In genomic region chr17:73404246-73404645, GRCh38 we compare ENCODE assay signal across 21 cellular contexts.
DNase-seq lines count a peak whose midpoint lies in the region; ATAC-seq and FAIRE-seq lines count a peak whose summit lies in the region.
"Had no signal": no experiment of that assay in that cellular context is flagged by ENCODE, and none has a peak within 500 bp of the region (broad histone marks: within the 10 kb centered on the region; RNA-seq: fewer than 3 reads in every experiment).

No MANE protein-coding gene starts in this region.

- H3K9me3 Mint-ChIP-seq in stimulated activated memory B cell treated with anti-CD40 and anti-IgM and Interleukin-4, amounts not matched to agents 10 μg/mL and 1 μg/mL and 100 μg/mL, for 72 hours = no peaks in the 10 kb centered on the region
- H3K9me3 Mint-ChIP-seq: CD4-positive, alpha-beta T cell; T-cell had no signal

- ATAC-seq in stimulated activated memory B cell treated with anti-CD40 and anti-IgM and Interleukin-4, amounts not matched to agents 10 μg/mL and 1 μg/mL and 100 μg/mL, for 72 hours = no peak
- ATAC-seq: PC-3, T-cell had no signal

- H3K27ac Mint-ChIP-seq in stimulated activated memory B cell treated with anti-CD40 and anti-IgM and Interleukin-4, amounts not matched to agents 10 μg/mL and 1 μg/mL and 100 μg/mL, for 72 hours = no peak overlapping the region
- H3K27ac Mint-ChIP-seq: CD4-positive, alpha-beta T cell; T-cell had no signal

- H3K27me3 Mint-ChIP-seq in stimulated activated memory B cell treated with anti-CD40 and anti-IgM and Interleukin-4, amounts not matched to agents 10 μg/mL and 1 μg/mL and 100 μg/mL, for 72 hours = no peaks in the 10 kb centered on the region
- H3K27me3 Mint-ChIP-seq: CD4-positive, alpha-beta T cell had no signal

- H3K4me3 Mint-ChIP-seq in stimulated activated memory B cell treated with anti-CD40 and anti-IgM and Interleukin-4, amounts not matched to agents 10 μg/mL and 1 μg/mL and 100 μg/mL, for 72 hours = no peak overlapping the region
- H3K4me3 Mint-ChIP-seq: CD4-positive, alpha-beta T cell; T-cell had no signal

- DNase-seq in SHP77 (lab: John Stamatoyannopoulos, UW) = peak; percentile 88 to 89
- no peak for DNase-seq in SHP77 treated with DMSO at 0.1 percent for 48 hours (lab: John Stamatoyannopoulos, UW)
- DNase-seq in HTR-8/SVneo (ENCODE audit: insufficient read length, low spot score) = no peak
- DNase-seq in NCI-H69 (lab: John Stamatoyannopoulos, UW) = peak; percentile 62
- no peak for DNase-seq in urothelium cell line (ENCODE audit: low spot score)
- DNase-seq in Kasumi-1 (lab: John Stamatoyannopoulos, UW) = no peak
- DNase-seq in NCI-H524 (lab: John Stamatoyannopoulos, UW) = no peak
- DNase-seq: AML-193; CD4-positive, alpha-beta T cell; COR-L47; HCEC 1CT; NCI-H1436 treated with DMSO at 0.1 percent for 48 hours; NCI-H2081; NCI-H446 treated with DMSO at 0.1 percent for 48 hours; NCI-H748 treated with DMSO at 0.1 percent for 48 hours; NK-92 treated with Interleukin-12 subunit alpha and Interleukin-12 subunit beta, amount 100 ng/mL, for 24 hours; PC-3; T-cell had no signal

- H3K36me3 Mint-ChIP-seq in stimulated activated memory B cell treated with anti-CD40 and anti-IgM and Interleukin-4, amounts not matched to agents 10 μg/mL and 1 μg/mL and 100 μg/mL, for 72 hours = peaks cover 27% of the 10 kb centered on the region

- no peaks in the 10 kb centered on the region for H3K4me1 Mint-ChIP-seq in stimulated activated memory B cell treated with anti-CD40 and anti-IgM and Interleukin-4, amounts not matched to agents 10 μg/mL and 1 μg/mL and 100 μg/mL, for 72 hours
- H3K4me1 Mint-ChIP-seq: T-cell had no signal

- FAIRE-seq in HTR-8/SVneo (lab: Jason Lieb, UNC) = peak; percentile 36
- FAIRE-seq in urothelium cell line (lab: Jason Lieb, UNC) = peak; percentile 27
- FAIRE-seq: GM19239, H1 had no signal

Comparison
In these comparisons a context has a peak if more than half of its experiments do, and no peak if none do; other contexts are left out.
1. DNase-seq: peak in SHP77 (2 of 2) and NCI-H69 (single experiment); none in SHP77 treated with DMSO at 0.1 percent for 48 hours (single experiment), HTR-8/SVneo (single experiment), urothelium cell line (single experiment), Kasumi-1 (0 of 2) and NCI-H524 (0 of 2).